5 cellular contexts compared by ENCODE assay signal in the genomic region with DNA sequence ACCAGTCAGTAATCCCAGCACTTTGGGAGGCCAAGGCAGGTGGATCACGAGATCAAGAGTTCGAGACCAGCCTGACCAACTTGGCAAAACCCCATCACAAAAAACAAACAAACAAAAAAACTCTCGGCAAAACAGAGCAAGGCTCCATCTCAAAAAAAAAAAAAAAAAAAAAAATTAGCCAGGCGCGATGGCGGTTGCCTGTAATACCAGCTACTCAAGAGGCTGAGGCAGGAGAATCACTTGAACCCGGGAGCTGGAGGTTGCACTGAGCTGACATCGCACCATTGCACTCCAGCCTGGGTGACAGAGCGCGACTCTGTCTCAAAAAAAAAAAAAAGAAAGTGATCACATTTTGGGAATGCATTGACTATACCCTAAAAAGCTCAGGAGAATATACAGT. TPM values are rescaled to one million over a fixed set of nuclear protein-coding genes. Genes with fewer than 3 reads are reported as not detected.
DNase-seq lines count a peak whose midpoint lies in the region; ATAC-seq, FAIRE-seq and TF ChIP-seq lines count a peak whose summit lies in the region.
"Not testable (repeated sequence)": the region's sequence is repeated elsewhere in the genome, so short reads cannot be mapped to it uniquely, and the experiment has no call there.
"Had no signal": no experiment of that assay in that cellular context is flagged by ENCODE, and none has a peak within 500 bp of the region (broad histone marks: within the 10 kb centered on the region; RNA-seq: fewer than 3 reads in every experiment).

No MANE protein-coding gene starts in this region.

- TF ChIP-seq RAD21 in K562 (CRISPR knock-in tag; conservative IDR thresholded peaks at IDR 0.05 in 1 of 2, IDR thresholded peaks at IDR 0.05 in 1 of 2), result not testable (repeated sequence)

- intact Hi-C loops in K562 (cut with micrococcal nuclease), result loop anchor here (10.0 kb wide), 1 partner anchor 46 kb away; a partner anchor contains a TSS

- not testable (repeated sequence) for H3K9me3 ChIP-seq in HEK293 (ENCODE audit: control insufficient read depth, insufficient read depth, low read depth, low read length); K562 (replicated peaks; ENCODE audit: control insufficient read depth, insufficient read depth, low read depth, low read length)

- not testable (repeated sequence) for H3K79me2 ChIP-seq in K562 (ENCODE audit: control insufficient read depth, insufficient read depth, low read length)

- not testable (repeated sequence) for ATAC-seq in K562

- DNase-seq in HEK293T (ENCODE audit: extremely low spot score); RWPE1 (ENCODE audit: low spot score); K562 (ENCODE audit: extremely low read depth in 1 of 4, low spot score in 3 of 4): not testable (repeated sequence)

- H3K9ac ChIP-seq in K562 (ENCODE audit: insufficient read depth in 1 of 2, low read depth in 2 of 2, low read length in 2 of 2), result peak overlapping the region in 1 of 2 experiments; percentile 70; a peak in 1 of 4 replicates

- not testable (repeated sequence) for H3K9me1 ChIP-seq in K562 (ENCODE audit: control insufficient read depth, insufficient read depth, low read length)

- not testable (repeated sequence) for H4K20me1 ChIP-seq in K562 (replicated peaks; ENCODE audit: control insufficient read depth, insufficient read depth, low read length)

- not testable (repeated sequence) for H3K27me3 ChIP-seq in K562 (ENCODE audit: control insufficient read depth in 2 of 2, insufficient read depth in 2 of 2, low read length in 2 of 2)

- 80% methylated on average over 7 of the region's 10 CpGs for WGBS in K562 (ENCODE audit: insufficient coverage, low coverage, missing lambda C conversion rate)

- not testable (repeated sequence) for FAIRE-seq in K562 (lab: Jason Lieb, UNC)

- H3K4me1 ChIP-seq in HEK293 (ENCODE audit: control insufficient read depth, insufficient read depth, low read length), result not testable (repeated sequence)
- peaks cover 51 to 54% of the 10 kb centered on the region in 2 experiments for H3K4me1 ChIP-seq in K562 (replicated peaks in 1 of 2; ENCODE audit: control insufficient read depth in 2 of 2, insufficient read depth in 2 of 2, low read length in 2 of 2)

- TF ChIP-seq CTCF in HEK293 (tag by site-specific recombination; IDR thresholded peaks at IDR 0.05); RWPE1 (conservative IDR thresholded peaks at IDR 0.05; ENCODE audit: low read depth); K562 (IDR thresholded peaks at IDR 0.05 in 2 of 3, conservative IDR thresholded peaks at IDR 0.05 in 1 of 3; ENCODE audit: insufficient read depth in 2 of 3, low read depth in 1 of 3, low read length in 3 of 3): not testable (repeated sequence)

- peak overlapping the region; percentile 90 for H2AFZ ChIP-seq in K562 (ENCODE audit: low read depth, low read length)

- not testable (repeated sequence) for H3K27ac ChIP-seq in HEK293 (ENCODE audit: extremely low read depth, low read depth, low read length); K562 (ENCODE audit: extremely low read depth, low read depth, low read length)
- peak overlapping the region; percentile 71 for H3K27ac ChIP-seq in RWPE1

- H3K36me3 ChIP-seq in HEK293 (ENCODE audit: control insufficient read depth in 2 of 2, insufficient read depth in 1 of 2, low read length in 2 of 2); K562 (ENCODE audit: control insufficient read depth, insufficient read depth, low read length): not testable (repeated sequence)

- not testable (repeated sequence) for BruUV-seq in K562 (replicated peaks; lab: Mats Ljungman, UMichigan)

- not testable (repeated sequence) for H3K4me2 ChIP-seq in K562 (ENCODE audit: insufficient read depth, low read length)

- TF ChIP-seq EP300 in K562 (IDR thresholded peaks at IDR 0.05; ENCODE audit: low read length), result not testable (repeated sequence)

- in situ Hi-C loops in K562 (cut with MboI), result not testable (repeated sequence)

- not testable (repeated sequence) for TF ChIP-seq POLR2A in K562 (conservative IDR thresholded peaks at IDR 0.05)

- POLR2A ChIA-PET in HEK293 (lab: Yijun Ruan, JAX) (interaction anchor here (0.7 kb wide), 1 partner anchor 18 kb away, joined by 5 read pairs; no protein-coding TSS in a partner anchor), K562 (lab: Yijun Ruan, JAX) (interaction anchor here (0.9 to 1.9 kb wide), 3 partner anchors 11 to 15 kb away, joined by 3 to 5 read pairs (median 3); no protein-coding TSS in a partner anchor)
- POLR2A ChIA-PET in HEK293T (lab: Yijun Ruan, JAX); RWPE1 (lab: Yijun Ruan, JAX; ENCODE audit: low non-redundant PET): not testable (repeated sequence)

- CTCF ChIA-PET in HEK293 (lab: Yijun Ruan, JAX), result interaction anchor here (0.8 to 2.4 kb wide), 2 partner anchors 11 to 34 kb away, joined by 5 to 9 read pairs; no protein-coding TSS in a partner anchor
- CTCF ChIA-PET in HEK293T (lab: Yijun Ruan, JAX); K562 (lab: Yijun Ruan, JAX; ENCODE audit: low intra/inter-chr PET ratio): not testable (repeated sequence)
- CTCF ChIA-PET in RWPE1 (lab: Yijun Ruan, JAX), result interaction anchor here (0.6 kb wide), 1 partner anchor 35 kb away, joined by 3 read pairs; no protein-coding TSS in a partner anchor

- H3K4me3 ChIP-seq in HEK293 (ENCODE audit: low read depth, low read length); K562: not testable (repeated sequence)

RNA-seq across cellular contexts. Expression of a gene that starts 12.4 kb away (rescaled TPM):
- total RNA-seq in K562 (2011; cell fraction: chromatin; rRNA removed; ENCODE audit: low replicate concordance), result 117 and 182 TPM in 2 replicates
- 141 and 154 TPM in 2 replicates for total RNA-seq in K562 (2011; cell fraction: nucleolus; rRNA removed)
- 113 and 129 TPM in 2 replicates for total RNA-seq in K562 (2011; cell fraction: nucleoplasm; rRNA removed)
- 50.2 and 62.5 TPM in 2 replicates for total RNA-seq in K562 (2014; rRNA removed)
- 38.6 and 42.3 TPM in 2 replicates for total RNA-seq in K562 (2014; rRNA removed; fragmentation: Illumina TruSeq; extraction: Trizol)
- total RNA-seq in K562 (2015; rRNA removed; fragmentation: Illumina TruSeq; extraction: Trizol), result 77.9 and 80.1 TPM in 2 replicates
- 79.2 and 85.6 TPM in 2 replicates for total RNA-seq in K562 (2021)
- 95.2 and 103 TPM in 2 replicates for polyA plus RNA-seq in K562 (2011; rRNA removed)
- polyA plus RNA-seq in K562 (2011; cell fraction: cytosol; rRNA removed), result 82.9 and 95.7 TPM in 2 replicates
- 255 and 308 TPM in 2 replicates for polyA plus RNA-seq in K562 (2011; cell fraction: nucleus; rRNA removed)
- 70.1 and 78.9 TPM in 2 replicates for polyA plus RNA-seq in K562 (2012)
- 76.9 and 82.7 TPM in 2 replicates for polyA plus RNA-seq in K562 (2014; fragmentation: Illumina TruSeq; extraction: Trizol)
- polyA plus RNA-seq in K562 (2014; fragmentation: Nextera tagmentation; extraction: Ambion mirVana), result 1 to 10 TPM; 1.3 to 2.2 TPM
- 84.1 and 88.6 TPM in 2 replicates for polyA plus RNA-seq in K562 (2014; rRNA removed)
- polyA minus RNA-seq in K562 (2011; rRNA and poly(A)+ RNA removed), result 91.4 and 99.3 TPM in 2 replicates
- polyA minus RNA-seq in K562 (2011; cell fraction: cytosol; rRNA and poly(A)+ RNA removed), result 43.1 and 48.8 TPM in 2 replicates
- polyA minus RNA-seq in K562 (2011; cell fraction: nucleus; rRNA and poly(A)+ RNA removed), result 113 and 139 TPM in 2 replicates

RNA-seq across cellular contexts. Expression of a gene that starts 31.6 kb away (rescaled TPM):
- total RNA-seq in K562 (2011; cell fraction: chromatin; rRNA removed; ENCODE audit: low replicate concordance), result 151 and 284 TPM in 2 replicates
- 158 and 171 TPM in 2 replicates for total RNA-seq in K562 (2011; cell fraction: nucleolus; rRNA removed)
- total RNA-seq in K562 (2011; cell fraction: nucleoplasm; rRNA removed), result 141 and 150 TPM in 2 replicates
- 27.3 and 29.7 TPM in 2 replicates for total RNA-seq in K562 (2014; rRNA removed)
- 16.2 and 20.8 TPM in 2 replicates for total RNA-seq in K562 (2014; rRNA removed; fragmentation: Illumina TruSeq; extraction: Trizol)
- total RNA-seq in K562 (2015; rRNA removed; fragmentation: Illumina TruSeq; extraction: Trizol), result 29.6 and 33.7 TPM in 2 replicates
- total RNA-seq in K562 (2021), result 42.1 and 43.2 TPM in 2 replicates
- polyA plus RNA-seq in K562 (2011; rRNA removed), result 45.9 and 59.4 TPM in 2 replicates
- 56.9 and 69.4 TPM in 2 replicates for polyA plus RNA-seq in K562 (2011; cell fraction: cytosol; rRNA removed)
- polyA plus RNA-seq in K562 (2011; cell fraction: nucleus; rRNA removed), result 359 and 410 TPM in 2 replicates
- 42.7 and 85.4 TPM in 2 replicates for polyA plus RNA-seq in K562 (2012)
- 45.5 and 48.8 TPM in 2 replicates for polyA plus RNA-seq in K562 (2014; fragmentation: Illumina TruSeq; extraction: Trizol)
- polyA plus RNA-seq in K562 (2014; fragmentation: Nextera tagmentation; extraction: Ambion mirVana), result 1 to 10 TPM; 3.7 to 4.0 TPM
- polyA plus RNA-seq in K562 (2014; rRNA removed), result 60.8 and 64.2 TPM in 2 replicates
- polyA minus RNA-seq in K562 (2011; rRNA and poly(A)+ RNA removed), result 21.9 and 26.4 TPM in 2 replicates
- 12.4 and 15.0 TPM in 2 replicates for polyA minus RNA-seq in K562 (2011; cell fraction: cytosol; rRNA and poly(A)+ RNA removed)
- polyA minus RNA-seq in K562 (2011; cell fraction: nucleus; rRNA and poly(A)+ RNA removed), result 40.8 and 50.0 TPM in 2 replicates

RNA-seq across cellular contexts. Expression of a gene that starts 38.7 kb away (rescaled TPM):
- total RNA-seq in K562 (2011; cell fraction: chromatin; rRNA removed; ENCODE audit: low replicate concordance), result 90.7 and 171 TPM in 2 replicates
- 247 and 251 TPM in 2 replicates for total RNA-seq in K562 (2011; cell fraction: nucleolus; rRNA removed)
- 190 and 192 TPM in 2 replicates for total RNA-seq in K562 (2011; cell fraction: nucleoplasm; rRNA removed)
- total RNA-seq in K562 (2014; rRNA removed) (310 and 413 TPM in 2 replicates), K562 (2014; rRNA removed; fragmentation: Illumina TruSeq; extraction: Trizol) (192 and 203 TPM in 2 replicates), K562 (2015; rRNA removed; fragmentation: Illumina TruSeq; extraction: Trizol) (316 and 317 TPM in 2 replicates), K562 (2021) (369 and 372 TPM in 2 replicates)
- polyA plus RNA-seq in K562 (2011; rRNA removed) (166 and 178 TPM in 2 replicates), K562 (2014; fragmentation: Illumina TruSeq; extraction: Trizol) (264 and 434 TPM in 2 replicates), K562 (2014; fragmentation: Nextera tagmentation; extraction: Ambion mirVana) (100 to 1,000 TPM; 653 to 682 TPM), K562 (2014; rRNA removed) (296 and 360 TPM in 2 replicates)
- 269 and 458 TPM in 2 replicates for polyA plus RNA-seq in K562 (2011; cell fraction: cytosol; rRNA removed)
- 356 and 369 TPM in 2 replicates for polyA plus RNA-seq in K562 (2011; cell fraction: nucleus; rRNA removed)
- 506 and 529 TPM in 2 replicates for polyA plus RNA-seq in K562 (2012)
- polyA minus RNA-seq in K562 (2011; rRNA and poly(A)+ RNA removed), result 142 and 158 TPM in 2 replicates
- 90.0 and 120 TPM in 2 replicates for polyA minus RNA-seq in K562 (2011; cell fraction: cytosol; rRNA and poly(A)+ RNA removed)
- polyA minus RNA-seq in K562 (2011; cell fraction: nucleus; rRNA and poly(A)+ RNA removed), result 56.4 and 86.2 TPM in 2 replicates

RNA-seq across cellular contexts. Expression of a gene that starts 40.7 kb away (rescaled TPM):
- 66.9 and 126 TPM in 2 replicates for total RNA-seq in K562 (2011; cell fraction: chromatin; rRNA removed; ENCODE audit: low replicate concordance)
- total RNA-seq in K562 (2011; cell fraction: nucleolus; rRNA removed), result 33.0 and 37.9 TPM in 2 replicates
- total RNA-seq in K562 (2011; cell fraction: nucleoplasm; rRNA removed), result 43.4 and 59.2 TPM in 2 replicates
- total RNA-seq in K562 (2014; rRNA removed), result 2.5 and 2.9 TPM in 2 replicates
- 1.9 and 2.6 TPM in 2 replicates for total RNA-seq in K562 (2014; rRNA removed; fragmentation: Illumina TruSeq; extraction: Trizol)
- 3.2 and 3.8 TPM in 2 replicates for total RNA-seq in K562 (2015; rRNA removed; fragmentation: Illumina TruSeq; extraction: Trizol)
- 15.2 and 22.8 TPM in 2 replicates for total RNA-seq in K562 (2021)
- 4.4 and 8.2 TPM in 2 replicates for polyA plus RNA-seq in K562 (2011; rRNA removed)
- 2.7 and 2.8 TPM in 2 replicates for polyA plus RNA-seq in K562 (2011; cell fraction: cytosol; rRNA removed)
- polyA plus RNA-seq in K562 (2011; cell fraction: nucleus; rRNA removed), result 51.0 and 114 TPM in 2 replicates
- polyA plus RNA-seq in K562 (2012), result 15.7 and 22.6 TPM in 2 replicates
- 13.9 and 14.2 TPM in 2 replicates for polyA plus RNA-seq in K562 (2014; fragmentation: Illumina TruSeq; extraction: Trizol)
- polyA plus RNA-seq in K562 (2014; fragmentation: Nextera tagmentation; extraction: Ambion mirVana), result under 1 TPM; 0.01 to 0.06 TPM
- polyA plus RNA-seq in K562 (2014; rRNA removed), result 14.2 and 14.6 TPM in 2 replicates
- 4.1 and 4.2 TPM in 2 replicates for polyA minus RNA-seq in K562 (2011; rRNA and poly(A)+ RNA removed)
- polyA minus RNA-seq in K562 (2011; cell fraction: cytosol; rRNA and poly(A)+ RNA removed), result 3.9 and 4.4 TPM in 2 replicates
- polyA minus RNA-seq in K562 (2011; cell fraction: nucleus; rRNA and poly(A)+ RNA removed), result 10.8 and 12.3 TPM in 2 replicates
- polyA plus RNA-seq: CD14-positive monocyte had no signal

RNA-seq across cellular contexts. Expression of a gene that starts 56.4 kb away (rescaled TPM):
- 51.6 and 76.0 TPM in 2 replicates for total RNA-seq in K562 (2011; cell fraction: chromatin; rRNA removed; ENCODE audit: low replicate concordance)
- total RNA-seq in K562 (2011; cell fraction: nucleolus; rRNA removed), result 39.7 and 45.7 TPM in 2 replicates
- 38.2 and 40.6 TPM in 2 replicates for total RNA-seq in K562 (2011; cell fraction: nucleoplasm; rRNA removed)
- total RNA-seq in K562 (2014; rRNA removed) (80.6 and 122 TPM in 2 replicates), K562 (2014; rRNA removed; fragmentation: Illumina TruSeq; extraction: Trizol) (61.7 and 68.7 TPM in 2 replicates), K562 (2015; rRNA removed; fragmentation: Illumina TruSeq; extraction: Trizol) (59.9 and 66.6 TPM in 2 replicates), K562 (2021) (69.0 and 70.6 TPM in 2 replicates)
- polyA plus RNA-seq in K562 (2011; rRNA removed) (22.8 and 32.4 TPM in 2 replicates), K562 (2014; fragmentation: Illumina TruSeq; extraction: Trizol) (101 and 104 TPM in 2 replicates), K562 (2014; fragmentation: Nextera tagmentation; extraction: Ambion mirVana) (100 to 1,000 TPM in 1 of 2 experiments, 10 to 100 TPM in 1; 41.5 to 144 TPM), K562 (2014; rRNA removed) (47.4 and 67.2 TPM in 2 replicates)
- polyA plus RNA-seq in K562 (2011; cell fraction: cytosol; rRNA removed), result 19.5 and 25.8 TPM in 2 replicates
- polyA plus RNA-seq in K562 (2011; cell fraction: nucleus; rRNA removed), result 106 and 140 TPM in 2 replicates
- polyA plus RNA-seq in K562 (2012), result 73.3 and 129 TPM in 2 replicates
- polyA minus RNA-seq in K562 (2011; rRNA and poly(A)+ RNA removed), result 11.5 and 12.0 TPM in 2 replicates
- polyA minus RNA-seq in K562 (2011; cell fraction: cytosol; rRNA and poly(A)+ RNA removed), result 17.0 and 19.9 TPM in 2 replicates
- 34.1 and 35.5 TPM in 2 replicates for polyA minus RNA-seq in K562 (2011; cell fraction: nucleus; rRNA and poly(A)+ RNA removed)
